In the genomic region with DNA sequence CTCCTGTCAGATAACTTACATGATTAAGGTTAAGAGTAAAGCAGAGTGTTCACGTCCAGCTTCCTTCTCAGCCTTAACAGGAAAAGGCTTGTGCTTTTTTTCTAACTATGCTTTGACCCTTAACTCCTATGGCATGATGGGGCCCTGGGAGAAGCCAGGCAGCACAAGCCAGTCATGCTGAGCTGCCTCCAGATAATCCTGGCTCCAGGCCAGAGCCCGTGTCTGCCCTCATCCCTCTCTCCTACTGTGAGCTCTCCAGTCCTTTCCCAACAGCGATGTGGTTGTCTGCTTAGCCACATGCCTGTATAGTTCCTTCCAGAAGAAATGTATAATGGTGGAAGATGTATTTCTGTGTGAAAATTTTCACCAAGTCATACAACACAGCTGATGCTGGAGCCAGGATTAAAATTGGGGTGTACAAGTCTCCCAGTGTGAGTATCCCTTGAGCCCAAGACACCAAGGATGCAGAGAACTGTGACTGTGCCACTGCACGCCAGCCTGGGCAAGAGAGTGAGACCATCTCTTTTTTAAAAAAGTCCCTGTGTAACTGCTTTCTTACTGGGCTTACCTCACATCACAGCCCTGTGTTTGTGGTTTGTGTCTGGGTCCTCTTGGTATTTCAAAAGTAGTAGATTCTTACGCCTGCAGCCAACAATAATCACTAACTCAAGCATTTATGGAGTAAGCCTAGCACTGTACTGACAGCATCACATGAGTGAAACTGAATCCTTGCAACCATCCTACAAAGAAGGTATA, we compare ENCODE assay signal across 8 cellular contexts. TPM values are rescaled to one million over a fixed set of nuclear protein-coding genes. Genes with fewer than 3 reads are reported as not detected.
DNase-seq lines count a peak whose midpoint lies in the region; ATAC-seq, FAIRE-seq and TF ChIP-seq lines count a peak whose summit lies in the region.
"Had no signal": no experiment of that assay in that cellular context is flagged by ENCODE, and none has a peak within 500 bp of the region (broad histone marks: within the 10 kb centered on the region; RNA-seq: fewer than 3 reads in every experiment).

No MANE protein-coding gene starts in this region.

- no peaks in the 10 kb centered on the region for H3K27me3 ChIP-seq in cardiac muscle cell

- intact Hi-C loops in activated B cell treated with CpG ODN at 0.5 μM for 24 hours (cut with micrococcal nuclease): no loop called here

- POLR2A ChIA-PET in activated B cell treated with CpG ODN at 0.5 μM for 24 hours (lab: Charles Lee): interaction anchor here (1.2 kb wide), 1 partner anchor 9 kb away, joined by 4 read pairs; no protein-coding TSS in a partner anchor

- H3K9me3 ChIP-seq in cardiac muscle cell (ENCODE audit: low read depth): no peaks in the 10 kb centered on the region

- peak overlapping the region; percentile 74 for H3K27ac Mint-ChIP-seq in activated B cell treated with CpG ODN at 0.5 μM for 24 hours

- DNase-seq in GM12865 (ENCODE audit: low read depth) (peak; percentile 38), activated B cell treated with CpG ODN at 0.5 μM for 24 hours (no peak), cardiac muscle cell (ENCODE audit: low read depth in 1 of 2, low spot score in 1 of 2) (peak; percentile 79 to 91), skeletal muscle cell (ENCODE audit: low read depth) (peak; percentile 62), NCI-H526 (lab: John Stamatoyannopoulos, UW) (no peak), D721Med (ENCODE audit: insufficient read length, low spot score) (no peak), UCSD-AML1 (lab: John Stamatoyannopoulos, UW; ENCODE audit: unreplicated experiment) (no peak)
- DNase-seq: naive B cell had no signal

- H3K4me1 Mint-ChIP-seq in activated B cell treated with CpG ODN at 0.5 μM for 24 hours: peaks cover 21% of the 10 kb centered on the region

- no peaks in the 10 kb centered on the region for H3K27me3 Mint-ChIP-seq in activated B cell treated with CpG ODN at 0.5 μM for 24 hours
- H3K27me3 Mint-ChIP-seq: naive B cell had no signal

- H3K27ac ChIP-seq in cardiac muscle cell: peak overlapping the region; percentile 84

- peaks cover 42% of the 10 kb centered on the region for H3K36me3 ChIP-seq in cardiac muscle cell

- no peak overlapping the region for H3K4me3 Mint-ChIP-seq in activated B cell treated with CpG ODN at 0.5 μM for 24 hours
- H3K4me3 Mint-ChIP-seq: naive B cell had no signal

- FAIRE-seq in D721Med (lab: Jason Lieb, UNC): no peak

- no peaks in the 10 kb centered on the region for H3K9me3 Mint-ChIP-seq in activated B cell treated with CpG ODN at 0.5 μM for 24 hours
- H3K9me3 Mint-ChIP-seq: naive B cell had no signal

- ATAC-seq in activated B cell treated with CpG ODN at 0.5 μM for 24 hours (ENCODE audit: low read depth): no peak

- no peak overlapping the region for H3K4me3 ChIP-seq in GM12865 (ENCODE audit: low read depth, low read length)
- no peak overlapping the region for H3K4me3 ChIP-seq in cardiac muscle cell
- no peak overlapping the region for H3K4me3 ChIP-seq in skeletal muscle cell (ENCODE audit: low read depth, low read length)

- CTCF ChIA-PET in activated B cell treated with CpG ODN at 0.5 μM for 24 hours (lab: Charles Lee): no interaction called here

- peaks cover 69% of the 10 kb centered on the region for H3K36me3 Mint-ChIP-seq in activated B cell treated with CpG ODN at 0.5 μM for 24 hours (ENCODE audit: low read depth)

- H3K4me1 ChIP-seq in cardiac muscle cell (ENCODE audit: low read depth): no peaks in the 10 kb centered on the region

- TF ChIP-seq CTCF in GM12865 (IDR thresholded peaks at IDR 0.05; ENCODE audit: insufficient read depth, low read depth, low read length, missing control alignments): no peak
- no peak for TF ChIP-seq CTCF in activated B cell treated with CpG ODN at 0.5 μM for 24 hours (IDR thresholded peaks at IDR 0.05)
- no peak for TF ChIP-seq CTCF in cardiac muscle cell (IDR thresholded peaks at IDR 0.05; ENCODE audit: low read depth, low read length)
- no peak for TF ChIP-seq CTCF in D721Med (IDR thresholded peaks at IDR 0.05; ENCODE audit: insufficient read depth, missing control alignments)

RNA-seq across cellular contexts. Expression of a gene that starts 7.9 kb away (rescaled TPM):
- total RNA-seq in activated B cell treated with CpG ODN at 0.5 μM for 24 hours (90.1 and 90.6 TPM in 2 replicates), cardiac muscle cell (23.6 and 30.4 TPM in 2 replicates)
- polyA plus RNA-seq in cardiac muscle cell: 45.2 and 45.5 TPM in 2 replicates

RNA-seq across cellular contexts. Expression of a gene that starts 9.8 kb away (rescaled TPM):
- 90.5 and 94.7 TPM in 2 replicates for total RNA-seq in activated B cell treated with CpG ODN at 0.5 μM for 24 hours
- 96.3 and 124 TPM in 2 replicates for total RNA-seq in cardiac muscle cell
- polyA plus RNA-seq in cardiac muscle cell: 112 and 129 TPM in 2 replicates

RNA-seq across cellular contexts. Expression of a gene that starts 30.3 kb away (rescaled TPM):
- total RNA-seq in activated B cell treated with CpG ODN at 0.5 μM for 24 hours (not detected in 2 replicates), cardiac muscle cell (not detected in 2 replicates)
- 1.3 and 1.4 TPM in 2 replicates for polyA plus RNA-seq in cardiac muscle cell

RNA-seq across cellular contexts. Expression of a gene that starts 52.3 kb away (rescaled TPM):
- total RNA-seq in activated B cell treated with CpG ODN at 0.5 μM for 24 hours (not detected in 2 replicates), cardiac muscle cell (not detected in 2 replicates)
- polyA plus RNA-seq in cardiac muscle cell: 0.15 TPM in 1 of 2 replicates, not detected in the other

Comparison
In these comparisons a context has a peak if more than half of its experiments do, and no peak if none do; other contexts are left out.
1. DNase-seq: peak in GM12865 (single experiment), cardiac muscle cell (2 of 2) and skeletal muscle cell (single experiment); none in activated B cell treated with CpG ODN at 0.5 μM for 24 hours (single experiment), NCI-H526 (0 of 2), D721Med (single experiment) and UCSD-AML1 (single experiment).